In the genomic region with DNA sequence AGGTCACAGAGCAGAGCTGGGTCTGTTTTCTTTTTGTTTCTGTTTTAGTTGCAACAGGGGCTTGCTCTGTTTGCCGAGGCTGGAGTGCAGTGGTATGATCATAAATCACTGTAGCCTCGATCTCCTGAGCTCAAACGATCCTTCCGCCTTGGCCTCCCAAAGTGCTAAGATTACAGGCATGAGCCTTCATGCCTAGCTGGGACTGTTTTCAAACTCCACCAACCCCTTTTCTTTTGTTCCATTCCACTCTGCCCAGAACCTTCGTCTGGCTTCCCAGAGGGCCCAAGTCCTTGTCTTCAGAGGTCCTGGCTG, we compare ENCODE assay signal across 18 cellular contexts.
"Had no signal": no experiment of that assay in that cellular context is flagged by ENCODE, and none has a peak within 500 bp of the region (broad histone marks: within the 10 kb centered on the region; RNA-seq: fewer than 3 reads in every experiment).

No MANE protein-coding gene starts in this region.

- H3K4me3 Mint-ChIP-seq: stimulated activated naive B cell treated with anti-CD40 and anti-IgM and Interleukin-4, amounts not matched to agents 10 μg/mL and 1 μg/mL and 100 μg/mL, for 72 hours had no signal

- H3K27ac ChIP-seq: foreskin keratinocyte, lower lobe of right lung, thyroid gland, vagina had no signal

- H3K27me3 ChIP-seq: foreskin keratinocyte, thyroid gland, vagina had no signal

- H3K9me3 ChIP-seq: lower lobe of right lung, thyroid gland, vagina had no signal

- ATAC-seq: foreskin keratinocyte; lower lobe of right lung; stimulated activated naive B cell treated with anti-CD40 and anti-IgM and Interleukin-4, amounts not matched to agents 10 μg/mL and 1 μg/mL and 100 μg/mL, for 72 hours had no signal

- H3K9me3 Mint-ChIP-seq: activated T-helper 2 cell treated with anti-CD3 and anti-CD28 coated beads, Interferon-gamma antibody, Interleukin-2, Interleukin-4, amounts not matched to agents 10 μg/mL and 5 μg/mL and 100 μg/mL, durations not matched to agents 14 hours and 24 hours and 36 hours; stimulated activated naive B cell treated with anti-CD40 and anti-IgM and Interleukin-4, amounts not matched to agents 10 μg/mL and 1 μg/mL and 100 μg/mL, for 72 hours had no signal

- DNase-seq: activated CD4-positive, CD25-positive, alpha-beta regulatory T cell treated with anti-CD3 and anti-CD28 coated beads, Interleukin-2, amount 50 U/mL, for 72 hours; activated naive CD4-positive, alpha-beta T cell treated with anti-CD3 and anti-CD28 coated beads, Interleukin-2, amount 50 U/mL, for 16 hours; central memory CD4-positive, alpha-beta T cell; cortex of kidney; effector CD4-positive, alpha-beta T cell; foreskin keratinocyte; left cardiac atrium; lower lobe of right lung; midbrain; posterior cingulate gyrus; stimulated activated CD4-positive, alpha-beta T cell treated with anti-CD3 and anti-CD28 coated beads, Interleukin-15, amount 100 ng/mL, for 24 hours; stimulated activated CD4-positive, alpha-beta T cell treated with anti-CD3 and anti-CD28 coated beads, Interleukin-4, amount 100 ng/mL, for 1 hour; stimulated activated naive B cell treated with anti-CD40 and anti-IgM and Interleukin-4, amounts not matched to agents 10 μg/mL and 1 μg/mL and 100 μg/mL, for 72 hours; T-helper 1 cell; T1000; thyroid gland had no signal

- H3K36me3 ChIP-seq: lower lobe of right lung, thyroid gland, vagina had no signal

- H3K4me3 ChIP-seq: lower lobe of right lung, thyroid gland, vagina had no signal

- H3K27ac Mint-ChIP-seq: activated T-helper 2 cell treated with anti-CD3 and anti-CD28 coated beads, Interferon-gamma antibody, Interleukin-2, Interleukin-4, amounts not matched to agents 10 μg/mL and 5 μg/mL and 100 μg/mL, durations not matched to agents 14 hours and 24 hours and 36 hours; stimulated activated naive B cell treated with anti-CD40 and anti-IgM and Interleukin-4, amounts not matched to agents 10 μg/mL and 1 μg/mL and 100 μg/mL, for 72 hours had no signal
